12 cellular contexts compared by ENCODE assay signal in genomic region chr9:128190013-128190412, GRCh38. TPM values are rescaled to one million over a fixed set of nuclear protein-coding genes. Genes with fewer than 3 reads are reported as not detected.
DNase-seq lines count a peak whose midpoint lies in the region; ATAC-seq and TF ChIP-seq lines count a peak whose summit lies in the region.
"Had no signal": no experiment of that assay in that cellular context is flagged by ENCODE, and none has a peak within 500 bp of the region (broad histone marks: within the 10 kb centered on the region; RNA-seq: fewer than 3 reads in every experiment).

No MANE protein-coding gene starts in this region.

- POLR2A ChIA-PET in T-cell (lab: Charles Lee), result interaction anchor here (0.6 kb wide), 2 partner anchors 83 to 324 kb away, joined by 5 to 8 read pairs; no protein-coding TSS in a partner anchor

- CTCF ChIA-PET in activated naive CD4-positive, alpha-beta T cell treated with anti-CD3 and anti-CD28 coated beads, Interleukin-2, amount 10 ng/mL, durations not matched to agents 7 days and 5 days (lab: Charles Lee), result interaction anchor here (0.8 to 2.1 kb wide), 6 partner anchors 12 to 151 kb away, joined by 3 to 9 read pairs (median 5); partner anchors contain the start of genes BBLN and DNM1
- CTCF ChIA-PET in T-cell (lab: Charles Lee), result interaction anchor here in 1 of 2 donors (0.6 to 1.0 kb wide), 3 partner anchors 30 to 297 kb away, joined by 3 to 5 read pairs (median 3); partner anchors contain the start of gene BBLN

- peak overlapping the region; percentile 92 for H3K4me3 ChIP-seq in epithelial cell of proximal tubule (ENCODE audit: low read depth, low read length)

- no peak overlapping the region for H3K27ac Mint-ChIP-seq in activated naive CD4-positive, alpha-beta T cell treated with anti-CD3 and anti-CD28 coated beads, Interleukin-2, amount 10 ng/mL, durations not matched to agents 7 days and 5 days
- H3K27ac Mint-ChIP-seq in T-cell, result peak overlapping the region; percentile 64 to 75
- H3K27ac Mint-ChIP-seq in stimulated activated naive CD8-positive, alpha-beta T cell treated with anti-CD3 and anti-CD28 coated beads, Interleukin-15, amount 100 ng/mL, for 72 hours, result peak overlapping the region; percentile 13 to 84

- peaks cover 41% of the 10 kb centered on the region for H3K4me1 Mint-ChIP-seq in activated naive CD4-positive, alpha-beta T cell treated with anti-CD3 and anti-CD28 coated beads, Interleukin-2, amount 10 ng/mL, durations not matched to agents 7 days and 5 days
- H3K4me1 Mint-ChIP-seq in T-cell, result peaks cover 31 to 35% (median 34%) of the 10 kb centered on the region in 3 donors
- peaks cover 65% of the 10 kb centered on the region for H3K4me1 Mint-ChIP-seq in stimulated activated naive CD8-positive, alpha-beta T cell treated with anti-CD3 and anti-CD28 coated beads, Interleukin-15, amount 100 ng/mL, for 72 hours

- ATAC-seq in T-cell (replicated peaks in 1 of 4) (no peak), GM21737 (IDR thresholded peaks at IDR 0.05; ENCODE audit: unreplicated experiment) (no peak), GM18909 (IDR thresholded peaks at IDR 0.05; ENCODE audit: poor library complexity, unreplicated experiment) (no peak)
- ATAC-seq in stimulated activated naive CD8-positive, alpha-beta T cell treated with anti-CD3 and anti-CD28 coated beads, Interleukin-15, amount 100 ng/mL, for 72 hours, result no peak

- peaks cover 23% of the 10 kb centered on the region for H3K36me3 Mint-ChIP-seq in activated naive CD4-positive, alpha-beta T cell treated with anti-CD3 and anti-CD28 coated beads, Interleukin-2, amount 10 ng/mL, durations not matched to agents 7 days and 5 days
- H3K36me3 Mint-ChIP-seq in T-cell, result peaks cover 21% of the 10 kb centered on the region

- DNase-seq in activated naive CD4-positive, alpha-beta T cell treated with anti-CD3 and anti-CD28 coated beads, Interleukin-2, amount 10 ng/mL, durations not matched to agents 7 days and 5 days, result no peak
- no peak for DNase-seq in activated naive CD4-positive, alpha-beta T cell treated with Interleukin-2 at 50 U/mL for 16 hours
- DNase-seq in T-cell, result no peak
- DNase-seq in epithelial cell of proximal tubule (ENCODE audit: low read depth), result no peak
- no peak for DNase-seq in stimulated activated naive CD8-positive, alpha-beta T cell treated with anti-CD3 and anti-CD28 coated beads, Interleukin-15, amount 100 ng/mL, for 72 hours
- no peak for DNase-seq in NCI-H1417 (lab: John Stamatoyannopoulos, UW)
- DNase-seq: amniotic stem cell, DMS153, NCI-H1694, ovary had no signal

- no peak for TF ChIP-seq CTCF in epithelial cell of proximal tubule (conservative IDR thresholded peaks at IDR 0.05; ENCODE audit: low read depth, low read length)

- peak overlapping the region; percentile 93 for H3K4me3 Mint-ChIP-seq in activated naive CD4-positive, alpha-beta T cell treated with anti-CD3 and anti-CD28 coated beads, Interleukin-2, amount 10 ng/mL, durations not matched to agents 7 days and 5 days
- H3K4me3 Mint-ChIP-seq in T-cell, result peak overlapping the region; percentile 88 to 94 (median 91)
- peak overlapping the region; percentile 94 to 96 for H3K4me3 Mint-ChIP-seq in stimulated activated naive CD8-positive, alpha-beta T cell treated with anti-CD3 and anti-CD28 coated beads, Interleukin-15, amount 100 ng/mL, for 72 hours

- H3K27me3 Mint-ChIP-seq in activated naive CD4-positive, alpha-beta T cell treated with anti-CD3 and anti-CD28 coated beads, Interleukin-2, amount 10 ng/mL, durations not matched to agents 7 days and 5 days, result peaks cover 28% of the 10 kb centered on the region
- H3K27me3 Mint-ChIP-seq in T-cell, result no peaks in the 10 kb centered on the region
- H3K27me3 Mint-ChIP-seq in stimulated activated naive CD8-positive, alpha-beta T cell treated with anti-CD3 and anti-CD28 coated beads, Interleukin-15, amount 100 ng/mL, for 72 hours, result peaks cover 10% of the 10 kb centered on the region

- H3K9me3 Mint-ChIP-seq in activated naive CD4-positive, alpha-beta T cell treated with anti-CD3 and anti-CD28 coated beads, Interleukin-2, amount 10 ng/mL, durations not matched to agents 7 days and 5 days, result no peaks in the 10 kb centered on the region
- H3K9me3 Mint-ChIP-seq in T-cell, result no peaks in the 10 kb centered on the region
- H3K9me3 Mint-ChIP-seq in stimulated activated naive CD8-positive, alpha-beta T cell treated with anti-CD3 and anti-CD28 coated beads, Interleukin-15, amount 100 ng/mL, for 72 hours, result no peaks in the 10 kb centered on the region

RNA-seq across cellular contexts. Expression of gene CIZ1, which starts 1.4 kb away (rescaled TPM):
- total RNA-seq in T-cell, result 100 to 1,000 TPM; 143 to 163 (median 150) TPM
- 56.7 and 76.7 TPM in 2 replicates for total RNA-seq in epithelial cell of proximal tubule

RNA-seq across cellular contexts. Expression of gene DNM1, which starts 13.2 kb away (rescaled TPM):
- total RNA-seq in T-cell (1 to 10 TPM in 4 of 5 donors, under 1 TPM in 1; 0.95 to 3.0 (median 1.8) TPM), epithelial cell of proximal tubule (2.6 and 16.7 TPM in 2 replicates)

RNA-seq across cellular contexts. Expression of gene BBLN, which starts 29.9 kb away (rescaled TPM):
- total RNA-seq in T-cell (10 to 100 TPM; 50.0 to 85.9 (median 81.4) TPM), epithelial cell of proximal tubule (194 and 269 TPM in 2 replicates)

RNA-seq across cellular contexts. Expression of gene LCN2, which starts 40.8 kb away (rescaled TPM):
- total RNA-seq in T-cell, result not detected
- total RNA-seq in epithelial cell of proximal tubule, result 45.7 and 106 TPM in 2 replicates
